In the genomic region with DNA sequence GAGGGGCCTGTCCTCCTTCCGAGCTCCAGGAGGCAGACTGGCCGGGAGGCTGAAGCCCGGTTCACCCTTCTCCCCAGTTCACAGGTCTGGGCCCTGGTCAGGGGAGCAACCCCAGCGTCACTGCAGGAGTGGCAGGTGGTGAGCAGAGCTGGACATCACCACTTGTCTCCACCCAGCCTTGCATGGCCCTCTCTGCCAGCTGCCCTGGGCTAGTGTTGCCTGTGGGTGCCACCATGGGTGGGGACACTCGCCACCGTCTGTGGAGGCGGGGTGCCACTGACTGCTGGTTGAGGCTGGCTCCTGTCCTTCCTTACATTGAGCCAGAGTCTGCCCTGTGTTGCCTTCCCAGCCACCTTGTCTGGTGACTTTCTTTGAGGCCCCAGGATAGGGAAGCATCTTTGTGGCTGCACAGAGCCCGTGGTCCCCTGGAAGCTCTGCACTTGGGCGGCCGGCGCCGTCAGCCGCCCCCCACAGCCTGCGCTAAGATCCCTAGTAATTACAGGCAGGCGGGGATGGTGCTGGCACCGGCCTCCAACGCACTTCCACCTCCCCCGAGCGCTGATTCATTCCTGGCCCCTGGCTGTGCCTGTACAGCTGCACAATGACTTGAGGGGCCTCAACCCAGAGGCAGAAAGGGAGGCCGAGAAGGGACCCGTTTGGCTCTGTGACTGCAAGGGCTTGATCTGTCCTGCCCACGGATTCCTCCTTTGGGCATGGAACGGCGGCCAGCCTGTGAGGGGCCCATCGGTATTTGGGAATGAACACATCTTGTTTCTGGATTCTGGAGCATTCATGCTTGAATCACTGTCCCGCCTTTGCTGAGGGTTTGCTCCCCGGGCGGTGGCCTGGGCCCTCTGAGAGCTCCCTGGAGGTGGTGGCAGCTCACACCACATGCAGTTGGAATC, we compare ENCODE assay signal across 9 cellular contexts. TPM values are rescaled to one million over a fixed set of nuclear protein-coding genes. Genes with fewer than 3 reads are reported as not detected.
DNase-seq lines count a peak whose midpoint lies in the region; ATAC-seq, FAIRE-seq and TF ChIP-seq lines count a peak whose summit lies in the region.
"Had no signal": no experiment of that assay in that cellular context is flagged by ENCODE, and none has a peak within 500 bp of the region (broad histone marks: within the 10 kb centered on the region; RNA-seq: fewer than 3 reads in every experiment).

No MANE protein-coding gene starts in this region.

- H4K20me1 ChIP-seq in astrocyte (ENCODE audit: insufficient read depth, low read length) = peaks cover 82% of the 10 kb centered on the region

- H3K4me1 ChIP-seq in astrocyte (ENCODE audit: insufficient read depth, low read length) (peaks cover 70% of the 10 kb centered on the region), lower lobe of right lung (peaks cover 92% of the 10 kb centered on the region)

- no peak for FAIRE-seq in astrocyte (lab: Jason Lieb, UNC)

- peaks cover 94% of the 10 kb centered on the region for H3K79me2 ChIP-seq in astrocyte (ENCODE audit: insufficient read depth, low read length)

- H3K4me3 ChIP-seq in astrocyte (ENCODE audit: insufficient read depth, low read depth, low read length) (peak overlapping the region; percentile 26), lower lobe of right lung (peak overlapping the region; percentile 1)

- H3K27me3 ChIP-seq in astrocyte (ENCODE audit: insufficient read depth, low read length) (no peaks in the 10 kb centered on the region), lower lobe of right lung (ENCODE audit: low read depth) (no peaks in the 10 kb centered on the region)

- H2AFZ ChIP-seq in astrocyte (ENCODE audit: low read depth, low read length) = no peak overlapping the region
- H2AFZ ChIP-seq: parathyroid adenoma had no signal

- intact Hi-C loops in lower lobe of right lung (cut with DNase I) (no loop called here), natural killer cell (cut with micrococcal nuclease) (loop anchor here (10.0 kb wide), 1 partner anchor 205 kb away; no protein-coding TSS in a partner anchor)

- H3K27me3 Mint-ChIP-seq in astrocyte (ENCODE audit: low read depth, unreplicated experiment) (no peaks in the 10 kb centered on the region), natural killer cell (ENCODE audit: low read depth in 2 of 2) (peaks cover 0 to 6% of the 10 kb centered on the region in 2 donors)

- DNase-seq in ACHN = peak; percentile 59
- peak; percentile 69 for DNase-seq in HK-2 (ENCODE audit: unreplicated experiment)
- peak; percentile 74 for DNase-seq in astrocyte (ENCODE audit: low read depth)
- no peak for DNase-seq in lower lobe of right lung
- no peak for DNase-seq in natural killer cell
- no peak for DNase-seq in T-helper 1 cell
- no peak for DNase-seq in NCI-H748 treated with DMSO at 0.1 percent for 48 hours (lab: John Stamatoyannopoulos, UW)
- DNase-seq in NCI-H1930 (lab: John Stamatoyannopoulos, UW) = no peak

- H3K4me2 ChIP-seq in astrocyte (ENCODE audit: low read length) = peak overlapping the region; percentile 76

- no peaks in the 10 kb centered on the region for H3K36me3 ChIP-seq in astrocyte (ENCODE audit: insufficient read depth, low read length)
- H3K36me3 ChIP-seq in lower lobe of right lung = peaks cover 7% of the 10 kb centered on the region

- H3K9ac ChIP-seq in astrocyte (ENCODE audit: low read length) = peak overlapping the region; percentile 66
- H3K9ac ChIP-seq: parathyroid adenoma had no signal

- peaks cover 36% of the 10 kb centered on the region for H3K4me1 Mint-ChIP-seq in astrocyte (ENCODE audit: low read depth, unreplicated experiment)
- H3K4me1 Mint-ChIP-seq in natural killer cell = peaks cover 8 to 23% of the 10 kb centered on the region in 2 donors

- H3K36me3 Mint-ChIP-seq in astrocyte (ENCODE audit: low read depth, unreplicated experiment) (peaks cover 6% of the 10 kb centered on the region), natural killer cell (no peaks in the 10 kb centered on the region)

- peak overlapping the region; percentile 62 for H3K27ac Mint-ChIP-seq in astrocyte (ENCODE audit: unreplicated experiment)
- no peak overlapping the region for H3K27ac Mint-ChIP-seq in natural killer cell

- ATAC-seq in lower lobe of right lung (no peak), natural killer cell (no peak)

- in situ Hi-C loops in ACHN (cut with HindIII; ENCODE audit: low pct_ligation_motif_present, low pct_unique_long_range_greater_than_20kb, low sequenced_read_pairs) = no loop called here

- H3K4me3 Mint-ChIP-seq in astrocyte (ENCODE audit: unreplicated experiment) = no peak overlapping the region
- no peak overlapping the region for H3K4me3 Mint-ChIP-seq in natural killer cell

- H3K9me3 Mint-ChIP-seq in astrocyte (ENCODE audit: unreplicated experiment) (no peaks in the 10 kb centered on the region), natural killer cell (no peaks in the 10 kb centered on the region)

- no peaks in the 10 kb centered on the region for H3K9me3 ChIP-seq in astrocyte (ENCODE audit: insufficient read depth, low read depth, low read length)
- H3K9me3 ChIP-seq in lower lobe of right lung = no peaks in the 10 kb centered on the region

- peak overlapping the region; percentile 71 for H3K27ac ChIP-seq in astrocyte (ENCODE audit: low read depth, low read length)
- peak overlapping the region; percentile 56 for H3K27ac ChIP-seq in lower lobe of right lung
- H3K27ac ChIP-seq: parathyroid adenoma had no signal

- TF ChIP-seq CTCF in astrocyte (IDR thresholded peaks at IDR 0.05; ENCODE audit: insufficient read depth, low read depth, low read length) (no peak), lower lobe of right lung (IDR thresholded peaks at IDR 0.05) (no peak), natural killer cell (IDR thresholded peaks at IDR 0.05) (no peak)

RNA-seq across cellular contexts. Expression of gene BAIAP2, which starts 5.2 kb away (rescaled TPM):
- total RNA-seq in astrocyte = 43.3 and 51.4 TPM in 2 replicates
- 119 TPM for total RNA-seq in lower lobe of right lung
- total RNA-seq in natural killer cell = 10 to 100 TPM in 2 of 3 donors, 1 to 10 TPM in 1; 6.7 to 12.3 (median 10.4) TPM

RNA-seq across cellular contexts. Expression of gene CHMP6, which starts 48.5 kb away (rescaled TPM):
- total RNA-seq in astrocyte = 16.8 and 19.0 TPM in 2 replicates
- 28.8 TPM for total RNA-seq in lower lobe of right lung
- total RNA-seq in natural killer cell = 10 to 100 TPM; 26.8 to 33.3 (median 33.0) TPM

Comparison
In these comparisons a context has a peak if more than half of its experiments do, and no peak if none do; other contexts are left out.
1. DNase-seq: peak in ACHN (single experiment), HK-2 (single experiment) and astrocyte (single experiment); none in lower lobe of right lung (single experiment), natural killer cell (single experiment), T-helper 1 cell (0 of 5), NCI-H748 treated with DMSO at 0.1 percent for 48 hours (single experiment) and NCI-H1930 (0 of 2).